13 cellular contexts compared by ENCODE assay signal in the genomic region with DNA sequence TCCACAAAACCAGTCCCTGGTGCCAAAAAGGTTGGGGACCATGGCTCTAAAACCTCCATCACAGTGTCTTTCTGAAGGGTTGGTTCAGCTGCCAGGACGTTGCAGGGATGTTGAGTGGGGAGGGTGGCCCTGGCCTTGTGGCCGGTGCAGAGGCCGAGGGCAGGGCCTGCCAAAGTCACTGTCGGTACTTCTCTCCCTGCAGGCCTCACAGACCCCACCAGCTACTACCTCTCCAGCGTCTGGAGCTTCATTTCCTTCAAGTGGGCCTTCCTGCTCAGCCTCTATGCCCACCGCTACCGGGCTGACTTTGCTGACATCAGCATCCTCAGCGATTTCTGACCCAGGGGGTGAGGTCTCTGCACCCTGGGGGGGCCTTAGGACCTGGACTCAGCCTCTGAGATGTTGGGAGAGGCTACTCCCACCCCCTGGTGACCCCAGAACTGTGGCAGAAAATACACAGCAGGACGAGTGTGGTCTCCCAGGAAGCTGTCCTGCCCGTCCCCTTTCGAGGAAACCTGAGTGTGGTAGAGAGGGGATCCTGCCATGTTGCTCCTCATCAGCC. TPM values are rescaled to one million over a fixed set of nuclear protein-coding genes. Genes with fewer than 3 reads are reported as not detected.
DNase-seq lines count a peak whose midpoint lies in the region; ATAC-seq, FAIRE-seq and TF ChIP-seq lines count a peak whose summit lies in the region.
"Had no signal": no experiment of that assay in that cellular context is flagged by ENCODE, and none has a peak within 500 bp of the region (broad histone marks: within the 10 kb centered on the region; RNA-seq: fewer than 3 reads in every experiment).

No MANE protein-coding gene starts in this region.

- H3K9ac ChIP-seq in endothelial cell of umbilical vein (replicated peaks; ENCODE audit: extremely low read depth, insufficient read depth, low read length), result no peak overlapping the region

- peaks cover 12 to 24% of the 10 kb centered on the region in 2 experiments for H3K36me3 ChIP-seq in endothelial cell of umbilical vein (ENCODE audit: control insufficient read depth in 2 of 2, extremely low read depth in 1 of 2, insufficient read depth in 2 of 2, low read length in 2 of 2)

- H3K4me2 ChIP-seq in endothelial cell of umbilical vein (ENCODE audit: insufficient read depth, low read length), result no peak overlapping the region

- no peaks in the 10 kb centered on the region for H3K27me3 Mint-ChIP-seq in activated T-cell treated with anti-CD3 and anti-CD28 coated beads, Interleukin-2, amount 50 U/mL, for 24 hours
- no peaks in the 10 kb centered on the region for H3K27me3 Mint-ChIP-seq in T-helper 17 cell

- POLR2A ChIA-PET in endothelial cell of umbilical vein (lab: Charles Lee), result interaction anchor here (0.7 kb wide), 1 partner anchor 67 kb away, joined by 5 read pairs; no protein-coding TSS in a partner anchor

- no peak overlapping the region for H3K4me3 ChIP-seq in endothelial cell of umbilical vein (replicated peaks in 1 of 3; ENCODE audit: insufficient read depth in 1 of 3, low read depth in 1 of 3, low read length in 3 of 3)
- H3K4me3 ChIP-seq: Peyer's patch had no signal

- no peaks in the 10 kb centered on the region for H3K27me3 ChIP-seq in endothelial cell of umbilical vein (ENCODE audit: control insufficient read depth in 2 of 2, insufficient read depth in 2 of 2, low read length in 2 of 2)
- H3K27me3 ChIP-seq: Peyer's patch had no signal

- no peak overlapping the region for H3K27ac ChIP-seq in endothelial cell of umbilical vein (ENCODE audit: insufficient read depth, low read depth, low read length)
- H3K27ac ChIP-seq: Peyer's patch had no signal

- TF ChIP-seq POLR2A in endothelial cell of umbilical vein (IDR thresholded peaks at IDR 0.05; ENCODE audit: low read depth, low read length), result peak; percentile 65

- peak; percentile 45 for DNase-seq in activated T-cell treated with anti-CD3 and anti-CD28 coated beads, Interleukin-2, amount 50 U/mL, for 24 hours
- DNase-seq in activated T-cell treated with anti-CD3 and anti-CD28 coated beads, Interleukin-2, amount 50 U/mL, for 48 hours, result no peak
- DNase-seq in T-helper 17 cell (no peak), endothelial cell of umbilical vein (ENCODE audit: low read depth, low spot score) (no peak), dermis blood vessel endothelial cell (no peak)
- no peak for DNase-seq in stimulated activated effector memory CD8-positive, alpha-beta T cell treated with anti-CD3 and anti-CD28 coated beads, Interleukin-12 subunit alpha, Interleukin-12 subunit beta, amount 100 ng/mL, for 72 hours (ENCODE audit: low spot score in 2 of 2)

- peaks cover 32% of the 10 kb centered on the region for H3K4me1 ChIP-seq in endothelial cell of umbilical vein (ENCODE audit: control insufficient read depth, extremely low read depth, insufficient read depth, low read length)

- BruUV-seq in endothelial cell of umbilical vein (replicated peaks; lab: Mats Ljungman, UMichigan), result no TSS peak

- H3K4me1 Mint-ChIP-seq in activated T-cell treated with anti-CD3 and anti-CD28 coated beads, Interleukin-2, amount 50 U/mL, for 24 hours (ENCODE audit: low read depth), result peaks cover 35% of the 10 kb centered on the region
- H3K4me1 Mint-ChIP-seq in T-helper 17 cell, result peaks cover 23% of the 10 kb centered on the region
- peaks cover 68% of the 10 kb centered on the region for H3K4me1 Mint-ChIP-seq in stimulated activated effector memory CD8-positive, alpha-beta T cell treated with anti-CD3 and anti-CD28 coated beads, Interleukin-12 subunit alpha, Interleukin-12 subunit beta, amount 100 ng/mL, for 72 hours

- ATAC-seq in T-helper 17 cell (no peak), HG02885 (IDR thresholded peaks at IDR 0.05; ENCODE audit: poor library complexity, unreplicated experiment) (no peak), GM21737 (IDR thresholded peaks at IDR 0.05; ENCODE audit: unreplicated experiment) (no peak)
- no peak for ATAC-seq in stimulated activated effector memory CD8-positive, alpha-beta T cell treated with anti-CD3 and anti-CD28 coated beads, Interleukin-12 subunit alpha, Interleukin-12 subunit beta, amount 100 ng/mL, for 72 hours

- no peaks in the 10 kb centered on the region for H4K20me1 ChIP-seq in endothelial cell of umbilical vein (replicated peaks; ENCODE audit: control insufficient read depth, extremely low read depth, insufficient read depth, low read length)

- H3K9me3 Mint-ChIP-seq in activated T-cell treated with anti-CD3 and anti-CD28 coated beads, Interleukin-2, amount 50 U/mL, for 24 hours, result no peaks in the 10 kb centered on the region
- H3K9me3 Mint-ChIP-seq in stimulated activated effector memory CD8-positive, alpha-beta T cell treated with anti-CD3 and anti-CD28 coated beads, Interleukin-12 subunit alpha, Interleukin-12 subunit beta, amount 100 ng/mL, for 72 hours, result no peaks in the 10 kb centered on the region
- H3K9me3 Mint-ChIP-seq: CD8-positive, alpha-beta T cell had no signal

- TF ChIP-seq CTCF in endothelial cell of umbilical vein (IDR thresholded peaks at IDR 0.05; ENCODE audit: extremely low read depth in 1 of 2, insufficient read depth in 1 of 2, low read depth in 1 of 2, low read length in 2 of 2), result no peak

- H3K27ac Mint-ChIP-seq in activated T-cell treated with anti-CD3 and anti-CD28 coated beads, Interleukin-2, amount 50 U/mL, for 24 hours, result peak overlapping the region; percentile 57
- H3K27ac Mint-ChIP-seq in T-helper 17 cell, result peak overlapping the region; percentile 68
- peak overlapping the region; percentile 92 for H3K27ac Mint-ChIP-seq in stimulated activated effector memory CD8-positive, alpha-beta T cell treated with anti-CD3 and anti-CD28 coated beads, Interleukin-12 subunit alpha, Interleukin-12 subunit beta, amount 100 ng/mL, for 72 hours
- H3K27ac Mint-ChIP-seq: CD8-positive, alpha-beta T cell had no signal

- no peaks in the 10 kb centered on the region for H3K9me1 ChIP-seq in endothelial cell of umbilical vein (replicated peaks; ENCODE audit: control insufficient read depth, extremely low read depth, insufficient read depth, low read length)

- H3K36me3 Mint-ChIP-seq in activated T-cell treated with anti-CD3 and anti-CD28 coated beads, Interleukin-2, amount 50 U/mL, for 24 hours (ENCODE audit: low read depth), result peaks cover 39% of the 10 kb centered on the region
- H3K36me3 Mint-ChIP-seq in T-helper 17 cell (ENCODE audit: low read depth), result no peaks in the 10 kb centered on the region
- H3K36me3 Mint-ChIP-seq in stimulated activated effector memory CD8-positive, alpha-beta T cell treated with anti-CD3 and anti-CD28 coated beads, Interleukin-12 subunit alpha, Interleukin-12 subunit beta, amount 100 ng/mL, for 72 hours, result peaks cover 100% of the 10 kb centered on the region

- dilution Hi-C loops in endothelial cell of umbilical vein (cut with MboI; ENCODE audit: extremely low pct_ligation_motif_present, low sequenced_read_pairs), result no loop called here

- H3K4me3 Mint-ChIP-seq in activated T-cell treated with anti-CD3 and anti-CD28 coated beads, Interleukin-2, amount 50 U/mL, for 24 hours, result no peak overlapping the region
- H3K4me3 Mint-ChIP-seq in T-helper 17 cell, result no peak overlapping the region
- no peak overlapping the region for H3K4me3 Mint-ChIP-seq in stimulated activated effector memory CD8-positive, alpha-beta T cell treated with anti-CD3 and anti-CD28 coated beads, Interleukin-12 subunit alpha, Interleukin-12 subunit beta, amount 100 ng/mL, for 72 hours
- H3K4me3 Mint-ChIP-seq: CD8-positive, alpha-beta T cell had no signal

- FAIRE-seq in endothelial cell of umbilical vein (lab: Jason Lieb, UNC), result peak; percentile 33
- FAIRE-seq: islet of Langerhans, urothelium cell line had no signal

- CTCF ChIA-PET in endothelial cell of umbilical vein (lab: Charles Lee), result interaction anchor here (1.0 to 10.4 kb wide), 13 partner anchors 9 to 128 kb away, joined by 4 to 244 read pairs (median 7); a partner anchor contains a TSS

- H3K9me3 ChIP-seq in T-helper 17 cell (ENCODE audit: control insufficient read depth, low read length, poor library complexity, severe bottlenecking), result no peaks in the 10 kb centered on the region
- no peaks in the 10 kb centered on the region for H3K9me3 ChIP-seq in endothelial cell of umbilical vein (replicated peaks; ENCODE audit: control insufficient read depth, insufficient read depth, low read length)
- H3K9me3 ChIP-seq: Peyer's patch had no signal

- H3K79me2 ChIP-seq in endothelial cell of umbilical vein (ENCODE audit: control insufficient read depth, insufficient read depth, low read length), result no peaks in the 10 kb centered on the region

- intact Hi-C loops in endothelial cell of umbilical vein (cut with micrococcal nuclease), result loop anchor here (1.0 to 5.0 kb wide), 5 partner anchors 37 to 129 kb away; a partner anchor contains a TSS

- H2AFZ ChIP-seq in endothelial cell of umbilical vein (ENCODE audit: low read depth, low read length), result no peak overlapping the region

RNA-seq across cellular contexts. Expression of a gene that starts 7.0 kb away (rescaled TPM):
- total RNA-seq in T-helper 17 cell (1 to 10 TPM; 5.9 to 6.9 TPM), endothelial cell of umbilical vein (17.9 and 20.3 TPM in 2 replicates), dermis blood vessel endothelial cell (19.2 and 22.1 TPM in 2 replicates)
- polyA plus RNA-seq in endothelial cell of umbilical vein, result 17.3 and 19.8 TPM in 2 replicates
- polyA plus RNA-seq in endothelial cell of umbilical vein (2011; cell fraction: cytosol; rRNA removed), result 13.0 and 14.1 TPM in 2 replicates
- polyA plus RNA-seq in endothelial cell of umbilical vein (2011; cell fraction: nucleus; rRNA removed), result 21.7 and 24.5 TPM in 2 replicates
- polyA plus RNA-seq in endothelial cell of umbilical vein (2012), result 14.7 and 19.3 TPM in 2 replicates
- polyA minus RNA-seq in endothelial cell of umbilical vein, result 14.9 and 20.7 TPM in 2 replicates
- polyA minus RNA-seq in endothelial cell of umbilical vein (2011; cell fraction: cytosol; rRNA and poly(A)+ RNA removed), result 18.2 TPM
- polyA minus RNA-seq in endothelial cell of umbilical vein (2011; cell fraction: nucleus; rRNA and poly(A)+ RNA removed), result 7.0 and 7.5 TPM in 2 replicates

RNA-seq across cellular contexts. Expression of a gene that starts 21.3 kb away (rescaled TPM):
- total RNA-seq in T-helper 17 cell (under 1 TPM; 0.27 to 0.55 TPM), endothelial cell of umbilical vein (53.6 and 55.1 TPM in 2 replicates), dermis blood vessel endothelial cell (52.0 and 106 TPM in 2 replicates)
- 30.8 and 34.5 TPM in 2 replicates for polyA plus RNA-seq in endothelial cell of umbilical vein
- 14.4 and 18.3 TPM in 2 replicates for polyA plus RNA-seq in endothelial cell of umbilical vein (2011; cell fraction: cytosol; rRNA removed)
- polyA plus RNA-seq in endothelial cell of umbilical vein (2011; cell fraction: nucleus; rRNA removed), result 171 and 207 TPM in 2 replicates
- 29.7 and 38.7 TPM in 2 replicates for polyA plus RNA-seq in endothelial cell of umbilical vein (2012)
- 34.0 and 42.1 TPM in 2 replicates for polyA minus RNA-seq in endothelial cell of umbilical vein
- 3.3 TPM for polyA minus RNA-seq in endothelial cell of umbilical vein (2011; cell fraction: cytosol; rRNA and poly(A)+ RNA removed)
- polyA minus RNA-seq in endothelial cell of umbilical vein (2011; cell fraction: nucleus; rRNA and poly(A)+ RNA removed), result 57.3 and 65.6 TPM in 2 replicates

RNA-seq across cellular contexts. Expression of a gene that starts 39.7 kb away (rescaled TPM):
- total RNA-seq in T-helper 17 cell (100 to 1,000 TPM; 129 to 151 TPM), endothelial cell of umbilical vein (249 and 252 TPM in 2 replicates), dermis blood vessel endothelial cell (55.0 and 75.4 TPM in 2 replicates)
- polyA plus RNA-seq in endothelial cell of umbilical vein, result 119 and 122 TPM in 2 replicates
- 101 and 125 TPM in 2 replicates for polyA plus RNA-seq in endothelial cell of umbilical vein (2011; cell fraction: cytosol; rRNA removed)
- 462 and 531 TPM in 2 replicates for polyA plus RNA-seq in endothelial cell of umbilical vein (2011; cell fraction: nucleus; rRNA removed)
- polyA plus RNA-seq in endothelial cell of umbilical vein (2012), result 105 and 119 TPM in 2 replicates
- polyA minus RNA-seq in endothelial cell of umbilical vein, result 81.4 and 95.8 TPM in 2 replicates
- 25.6 TPM for polyA minus RNA-seq in endothelial cell of umbilical vein (2011; cell fraction: cytosol; rRNA and poly(A)+ RNA removed)
- polyA minus RNA-seq in endothelial cell of umbilical vein (2011; cell fraction: nucleus; rRNA and poly(A)+ RNA removed), result 127 and 192 TPM in 2 replicates

RNA-seq across cellular contexts. Expression of a gene that starts 54.7 kb away (rescaled TPM):
- total RNA-seq in T-helper 17 cell (under 1 TPM in 1 of 2 donors, not detected in 1; 0.12 TPM), endothelial cell of umbilical vein (not detected in 2 replicates), dermis blood vessel endothelial cell (0.05 TPM in 1 of 2 replicates, not detected in the other)
- polyA plus RNA-seq in endothelial cell of umbilical vein, result not detected in 2 replicates
- polyA plus RNA-seq in endothelial cell of umbilical vein (2011; cell fraction: cytosol; rRNA removed), result 0.04 TPM in 1 of 2 replicates, not detected in the other
- polyA plus RNA-seq in endothelial cell of umbilical vein (2011; cell fraction: nucleus; rRNA removed), result 0.32 and 0.48 TPM in 2 replicates
- polyA plus RNA-seq in endothelial cell of umbilical vein (2012), result 0.07 TPM in 1 of 2 replicates, not detected in the other
- not detected in 2 replicates for polyA minus RNA-seq in endothelial cell of umbilical vein
- not detected for polyA minus RNA-seq in endothelial cell of umbilical vein (2011; cell fraction: cytosol; rRNA and poly(A)+ RNA removed)
- polyA minus RNA-seq in endothelial cell of umbilical vein (2011; cell fraction: nucleus; rRNA and poly(A)+ RNA removed), result not detected in 2 replicates
- total RNA-seq: chondrocyte, Peyer's patch had no signal

Comparison
In these comparisons a context has a peak if more than half of its experiments do, and no peak if none do; other contexts are left out.
1. RNA of a gene that starts 21.3 kb away (total RNA-seq): 52.0 to 106 TPM in dermis blood vessel endothelial cell and 53.6 to 55.1 TPM in endothelial cell of umbilical vein; 0.27 to 0.55 TPM in T-helper 17 cell; every median in the first group is over 10 times any median in the second.
2. Peak in every context shown above with its lines, with median percentiles within 50 percentile points of each other: H3K27ac Mint-ChIP-seq.